In genomic region chr11:128831781-128832497, GRCh38 we compare ENCODE assay signal across 8 cellular contexts. TPM values are rescaled to one million over a fixed set of nuclear protein-coding genes. Genes with fewer than 3 reads are reported as not detected.
DNase-seq lines count a peak whose midpoint lies in the region; ATAC-seq, FAIRE-seq and TF ChIP-seq lines count a peak whose summit lies in the region.

No MANE protein-coding gene starts in this region.

- no peaks in the 10 kb centered on the region for H3K27me3 ChIP-seq in lower lobe of right lung (ENCODE audit: low read depth)
- H3K27me3 ChIP-seq in pancreas, result no peaks in the 10 kb centered on the region

- H3K27ac ChIP-seq in KOPT-K1 (ENCODE audit: low read depth, low read length, poor library complexity, severe bottlenecking), result peak overlapping the region; percentile 67
- peak overlapping the region; percentile 6 for H3K27ac ChIP-seq in lower lobe of right lung
- no peak overlapping the region for H3K27ac ChIP-seq in pancreas

- H3K4me3 ChIP-seq in lower lobe of right lung, result no peak overlapping the region
- H3K4me3 ChIP-seq in pancreas, result no peak overlapping the region

- TF ChIP-seq CTCF in lower lobe of right lung (IDR thresholded peaks at IDR 0.05) (no peak), pancreas (IDR thresholded peaks at IDR 0.05) (no peak)

- peaks cover 47% of the 10 kb centered on the region for H3K4me1 ChIP-seq in lower lobe of right lung
- H3K4me1 ChIP-seq in pancreas, result peaks cover 6% of the 10 kb centered on the region in 3 donors

- no peaks in the 10 kb centered on the region for H3K9me3 ChIP-seq in KOPT-K1 (ENCODE audit: insufficient read depth, low read length, poor library complexity, severe bottlenecking)
- no peaks in the 10 kb centered on the region for H3K9me3 ChIP-seq in lower lobe of right lung
- H3K9me3 ChIP-seq in pancreas, result no peaks in the 10 kb centered on the region

- H3K36me3 ChIP-seq in KOPT-K1 (ENCODE audit: insufficient read depth, low read length), result no peaks in the 10 kb centered on the region
- H3K36me3 ChIP-seq in lower lobe of right lung, result no peaks in the 10 kb centered on the region
- no peaks in the 10 kb centered on the region for H3K36me3 ChIP-seq in pancreas

- FAIRE-seq in pancreas (lab: Jason Lieb, UNC), result no peak

- intact Hi-C loops in lower lobe of right lung (cut with DNase I) (loop anchor here (10.0 kb wide), 1 partner anchor 677 kb away; no protein-coding TSS in a partner anchor), pancreas (cut with DNase I) (loop anchor here in 1 of 3 donors (10.0 kb wide), 1 partner anchor 667 kb away; no protein-coding TSS in a partner anchor)

- DNase-seq in lower lobe of right lung (no peak), iPS-NIHi11 (ENCODE audit: low spot score) (no peak), NCI-H82 (lab: John Stamatoyannopoulos, UW) (no peak), pancreas (no peak), AML-193 (lab: John Stamatoyannopoulos, UW) (no peak)

- ATAC-seq in GM18498 (IDR thresholded peaks at IDR 0.05; ENCODE audit: unreplicated experiment), result peak; percentile 59
- ATAC-seq in GM21619 (IDR thresholded peaks at IDR 0.05; ENCODE audit: unreplicated experiment), result peak; percentile 29
- no peak for ATAC-seq in lower lobe of right lung
- ATAC-seq in pancreas, result no peak

- WGBS in pancreas, 2 donors, result 54 to 56% methylated on average over 6 of the region's 6 CpGs

RNA-seq across cellular contexts. Expression of gene KCNJ1, which starts 35.2 kb away (rescaled TPM):
- total RNA-seq in lower lobe of right lung (0.18 TPM), pancreas (under 1 TPM in 3 of 6 donors, not detected in 3; 0.03 to 0.12 (median 0.06) TPM)
- polyA plus RNA-seq in pancreas, result under 1 TPM; 0.08 to 0.28 TPM

RNA-seq across cellular contexts. Expression of gene KCNJ5, which starts 59.2 kb away (rescaled TPM):
- total RNA-seq in lower lobe of right lung, result 12.9 TPM
- 10 to 100 TPM in 4 of 6 donors, 1 to 10 TPM in 2; 4.6 to 17.6 (median 12.0) TPM for total RNA-seq in pancreas
- 1 to 10 TPM; 1.1 to 2.8 TPM for polyA plus RNA-seq in pancreas

Comparison
In these comparisons a context has a peak if more than half of its experiments do, and no peak if none do; other contexts are left out.
1. ATAC-seq: peak in GM18498 (single experiment) and GM21619 (single experiment); none in lower lobe of right lung (0 of 2) and pancreas (0 of 4).
2. H3K27ac ChIP-seq: peak in KOPT-K1 (single experiment) and lower lobe of right lung (single experiment); none in pancreas (0 of 4).